ENCODE assay signal across 1 cellular context in the genomic region with DNA sequence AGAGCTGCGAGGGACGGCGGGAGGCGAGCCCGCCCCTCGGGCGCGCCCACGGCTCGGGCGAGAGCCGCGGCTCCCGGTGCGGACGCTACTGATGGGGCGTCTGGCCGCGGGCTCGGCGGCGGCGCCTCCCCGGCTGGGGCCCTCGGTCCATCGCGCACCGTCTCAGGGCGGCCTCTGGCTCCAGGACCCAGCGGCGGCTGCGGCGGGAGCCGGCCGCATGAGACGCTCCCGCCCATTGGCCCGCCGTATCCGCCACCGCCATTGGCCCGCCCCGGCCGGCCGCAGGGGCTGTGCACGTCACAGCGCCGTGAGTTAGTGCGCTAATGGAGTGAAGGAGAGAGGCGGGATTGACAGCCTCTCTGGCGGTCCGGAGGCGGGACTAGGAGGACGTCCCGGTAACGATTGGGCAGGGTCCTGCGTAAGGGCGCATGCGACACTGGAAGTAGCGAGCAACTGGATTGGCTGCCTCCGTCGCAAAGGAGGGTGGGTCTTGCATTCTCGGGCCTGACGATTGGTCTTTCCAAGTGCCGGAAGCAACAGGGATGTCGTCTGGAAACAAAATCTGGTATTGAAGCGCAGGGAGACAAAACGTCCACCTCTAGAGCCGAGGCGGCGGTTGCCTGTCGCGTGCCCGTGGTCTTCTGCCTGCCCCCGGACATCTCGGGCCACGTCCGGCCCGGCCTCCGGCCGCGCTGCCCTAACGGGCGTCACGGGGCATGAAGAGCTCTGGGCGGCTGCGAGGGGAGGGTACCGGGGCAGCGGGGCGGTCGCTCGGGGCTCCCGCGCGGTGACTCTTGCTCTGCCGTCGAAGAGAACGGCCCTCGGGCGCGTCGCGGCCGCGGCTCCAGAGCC.
TF ChIP-seq lines count a peak whose summit lies in the region.

A gene (minus strand): TSS at position 176 of the 852 bp plus-strand sequence. CDS start 173,542 bp downstream, outside the sequence.

TF ChIP-seq in SK-N-SH, 30 proteins besides CTCF, POLR2A, EP300 and RAD21 (continued from another document):
- TF ChIP-seq, protein P1, sequence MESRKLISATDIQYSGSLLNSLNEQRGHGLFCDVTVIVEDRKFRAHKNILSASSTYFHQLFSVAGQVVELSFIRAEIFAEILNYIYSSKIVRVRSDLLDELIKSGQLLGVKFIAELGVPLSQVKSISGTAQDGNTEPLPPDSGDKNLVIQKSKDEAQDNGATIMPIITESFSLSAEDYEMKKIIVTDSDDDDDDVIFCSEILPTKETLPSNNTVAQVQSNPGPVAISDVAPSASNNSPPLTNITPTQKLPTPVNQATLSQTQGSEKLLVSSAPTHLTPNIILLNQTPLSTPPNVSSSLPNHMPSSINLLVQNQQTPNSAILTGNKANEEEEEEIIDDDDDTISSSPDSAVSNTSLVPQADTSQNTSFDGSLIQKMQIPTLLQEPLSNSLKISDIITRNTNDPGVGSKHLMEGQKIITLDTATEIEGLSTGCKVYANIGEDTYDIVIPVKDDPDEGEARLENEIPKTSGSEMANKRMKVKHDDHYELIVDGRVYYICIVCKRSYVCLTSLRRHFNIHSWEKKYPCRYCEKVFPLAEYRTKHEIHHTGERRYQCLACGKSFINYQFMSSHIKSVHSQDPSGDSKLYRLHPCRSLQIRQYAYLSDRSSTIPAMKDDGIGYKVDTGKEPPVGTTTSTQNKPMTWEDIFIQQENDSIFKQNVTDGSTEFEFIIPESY (IDR thresholded peaks at IDR 0.05; ENCODE audit: borderline replicate concordance, low read depth): no peak
- TF ChIP-seq SIN3A (IDR thresholded peaks at IDR 0.05; ENCODE audit: borderline replicate concordance, low read depth, low read length): peak; percentile 47; the same call in 1 of the 2 replicates
- TF ChIP-seq, protein P2, sequence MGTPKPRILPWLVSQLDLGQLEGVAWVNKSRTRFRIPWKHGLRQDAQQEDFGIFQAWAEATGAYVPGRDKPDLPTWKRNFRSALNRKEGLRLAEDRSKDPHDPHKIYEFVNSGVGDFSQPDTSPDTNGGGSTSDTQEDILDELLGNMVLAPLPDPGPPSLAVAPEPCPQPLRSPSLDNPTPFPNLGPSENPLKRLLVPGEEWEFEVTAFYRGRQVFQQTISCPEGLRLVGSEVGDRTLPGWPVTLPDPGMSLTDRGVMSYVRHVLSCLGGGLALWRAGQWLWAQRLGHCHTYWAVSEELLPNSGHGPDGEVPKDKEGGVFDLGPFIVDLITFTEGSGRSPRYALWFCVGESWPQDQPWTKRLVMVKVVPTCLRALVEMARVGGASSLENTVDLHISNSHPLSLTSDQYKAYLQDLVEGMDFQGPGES (IDR thresholded peaks at IDR 0.05; ENCODE audit: low read depth, low read length): peak; percentile 79
- peak; percentile 7; the same call in 1 of the 2 replicates for TF ChIP-seq SMC3 (IDR thresholded peaks at IDR 0.05; ENCODE audit: low read depth, low read length)
- no peak for TF ChIP-seq POLR2AphosphoS5 (IDR thresholded peaks at IDR 0.05; ENCODE audit: low read depth, low read length)
- TF ChIP-seq RCOR1 (IDR thresholded peaks at IDR 0.05; ENCODE audit: low read length): no peak
- TF ChIP-seq, protein P3, sequence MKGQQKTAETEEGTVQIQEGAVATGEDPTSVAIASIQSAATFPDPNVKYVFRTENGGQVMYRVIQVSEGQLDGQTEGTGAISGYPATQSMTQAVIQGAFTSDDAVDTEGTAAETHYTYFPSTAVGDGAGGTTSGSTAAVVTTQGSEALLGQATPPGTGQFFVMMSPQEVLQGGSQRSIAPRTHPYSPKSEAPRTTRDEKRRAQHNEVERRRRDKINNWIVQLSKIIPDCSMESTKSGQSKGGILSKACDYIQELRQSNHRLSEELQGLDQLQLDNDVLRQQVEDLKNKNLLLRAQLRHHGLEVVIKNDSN (IDR thresholded peaks at IDR 0.05; ENCODE audit: borderline replicate concordance, low read depth): no peak
- no peak for TF ChIP-seq GATA2 (CRISPR knock-in tag; IDR thresholded peaks at IDR 0.05)
- TF ChIP-seq, protein P4, sequence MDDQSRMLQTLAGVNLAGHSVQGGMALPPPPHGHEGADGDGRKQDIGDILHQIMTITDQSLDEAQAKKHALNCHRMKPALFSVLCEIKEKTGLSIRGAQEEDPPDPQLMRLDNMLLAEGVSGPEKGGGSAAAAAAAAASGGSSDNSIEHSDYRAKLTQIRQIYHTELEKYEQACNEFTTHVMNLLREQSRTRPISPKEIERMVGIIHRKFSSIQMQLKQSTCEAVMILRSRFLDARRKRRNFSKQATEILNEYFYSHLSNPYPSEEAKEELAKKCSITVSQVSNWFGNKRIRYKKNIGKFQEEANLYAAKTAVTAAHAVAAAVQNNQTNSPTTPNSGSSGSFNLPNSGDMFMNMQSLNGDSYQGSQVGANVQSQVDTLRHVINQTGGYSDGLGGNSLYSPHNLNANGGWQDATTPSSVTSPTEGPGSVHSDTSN (IDR thresholded peaks at IDR 0.05): peak; percentile 98
